ENCODE assay signal across 1 cellular context in the genomic region with DNA sequence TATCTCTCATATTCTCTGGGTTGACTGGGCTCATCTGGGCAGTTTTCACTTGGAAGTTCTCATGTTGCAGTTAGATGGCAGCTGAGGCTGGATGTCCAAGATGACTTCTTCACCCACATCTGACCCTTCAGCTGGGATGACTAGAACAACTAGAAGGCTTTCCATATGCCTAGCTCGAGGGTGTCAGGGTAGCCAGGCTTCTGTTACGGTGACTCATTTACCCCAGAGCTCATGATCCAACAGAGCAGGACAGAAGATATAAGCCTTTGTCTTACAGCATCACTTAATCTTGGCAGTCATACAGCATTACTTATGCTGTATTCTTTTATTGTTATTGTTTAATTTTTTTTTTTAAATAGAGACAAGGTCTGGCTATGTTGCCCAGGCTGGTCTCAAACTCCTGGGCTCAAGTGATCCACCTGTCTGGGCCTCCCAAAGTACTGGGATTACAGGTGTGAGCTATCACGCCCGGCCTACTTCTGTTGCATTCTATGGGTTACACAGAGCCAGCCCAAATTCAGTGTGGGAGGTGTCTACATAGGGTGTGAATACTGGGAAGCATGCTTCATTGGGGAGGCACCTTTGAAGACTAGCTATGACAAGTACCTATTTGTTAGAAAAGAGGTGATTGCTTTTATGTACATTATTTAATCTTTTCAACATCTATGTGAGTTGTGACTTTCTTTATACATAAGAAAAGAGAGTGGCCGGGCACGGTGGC.
TF ChIP-seq lines count a peak whose summit lies in the region.

No MANE protein-coding gene starts in this region.

TF ChIP-seq in SK-N-SH treated with all-trans-retinoic acid at 6 μM for 48 hours, 23 proteins besides CTCF, POLR2A, EP300 and RAD21 (continued from another document):
- TF ChIP-seq, protein P1, sequence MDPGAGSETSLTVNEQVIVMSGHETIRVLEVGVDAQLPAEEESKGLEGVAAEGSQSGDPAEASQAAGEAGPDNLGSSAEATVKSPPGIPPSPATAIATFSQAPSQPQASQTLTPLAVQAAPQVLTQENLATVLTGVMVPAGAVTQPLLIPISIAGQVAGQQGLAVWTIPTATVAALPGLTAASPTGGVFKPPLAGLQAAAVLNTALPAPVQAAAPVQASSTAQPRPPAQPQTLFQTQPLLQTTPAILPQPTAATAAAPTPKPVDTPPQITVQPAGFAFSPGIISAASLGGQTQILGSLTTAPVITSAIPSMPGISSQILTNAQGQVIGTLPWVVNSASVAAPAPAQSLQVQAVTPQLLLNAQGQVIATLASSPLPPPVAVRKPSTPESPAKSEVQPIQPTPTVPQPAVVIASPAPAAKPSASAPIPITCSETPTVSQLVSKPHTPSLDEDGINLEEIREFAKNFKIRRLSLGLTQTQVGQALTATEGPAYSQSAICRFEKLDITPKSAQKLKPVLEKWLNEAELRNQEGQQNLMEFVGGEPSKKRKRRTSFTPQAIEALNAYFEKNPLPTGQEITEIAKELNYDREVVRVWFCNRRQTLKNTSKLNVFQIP (CRISPR knock-in tag; IDR thresholded peaks at IDR 0.05; ENCODE audit: borderline replicate concordance, low read depth), result no peak
- no peak for TF ChIP-seq ZFP30 (CRISPR knock-in tag; IDR thresholded peaks at IDR 0.05)
- no peak for TF ChIP-seq GLIS3 (CRISPR knock-in tag; IDR thresholded peaks at IDR 0.05)
- no peak for TF ChIP-seq ZNF565 (CRISPR knock-in tag; conservative IDR thresholded peaks at IDR 0.05; ENCODE audit: low read depth)
- TF ChIP-seq ZNF70 (CRISPR knock-in tag; IDR thresholded peaks at IDR 0.05), result no peak
- TF ChIP-seq RARB (CRISPR knock-in tag; IDR thresholded peaks at IDR 0.05), result no peak
- TF ChIP-seq ZNF8 (CRISPR knock-in tag; IDR thresholded peaks at IDR 0.05), result no peak
- no peak for TF ChIP-seq ESRRG (CRISPR knock-in tag; IDR thresholded peaks at IDR 0.05)
- no peak for TF ChIP-seq ISL1 (CRISPR knock-in tag; IDR thresholded peaks at IDR 0.05)
